ENCODE assay signal across 1 cellular context in genomic region chr7:76108540-76109233, GRCh38.
TF ChIP-seq lines count a peak whose summit lies in the region.

No MANE protein-coding gene starts in this region.

TF ChIP-seq in SK-N-SH treated with all-trans-retinoic acid at 6 μM for 48 hours, 23 proteins besides CTCF, POLR2A, EP300 and RAD21 (continued from another document):
- TF ChIP-seq CREB5 (CRISPR knock-in tag; IDR thresholded peaks at IDR 0.05; ENCODE audit: low read depth) (no peak), ISL1 (CRISPR knock-in tag; IDR thresholded peaks at IDR 0.05) (peak; percentile 52), TCF4 (CRISPR knock-in tag; IDR thresholded peaks at IDR 0.05; ENCODE audit: borderline replicate concordance) (no peak), CSRNP3 (CRISPR knock-in tag; IDR thresholded peaks at IDR 0.05) (no peak), ZNF8 (CRISPR knock-in tag; IDR thresholded peaks at IDR 0.05) (no peak), PPARA (CRISPR knock-in tag; IDR thresholded peaks at IDR 0.05; ENCODE audit: borderline replicate concordance) (no peak)
